ENCODE assay signal across 1 cellular context in the genomic region with DNA sequence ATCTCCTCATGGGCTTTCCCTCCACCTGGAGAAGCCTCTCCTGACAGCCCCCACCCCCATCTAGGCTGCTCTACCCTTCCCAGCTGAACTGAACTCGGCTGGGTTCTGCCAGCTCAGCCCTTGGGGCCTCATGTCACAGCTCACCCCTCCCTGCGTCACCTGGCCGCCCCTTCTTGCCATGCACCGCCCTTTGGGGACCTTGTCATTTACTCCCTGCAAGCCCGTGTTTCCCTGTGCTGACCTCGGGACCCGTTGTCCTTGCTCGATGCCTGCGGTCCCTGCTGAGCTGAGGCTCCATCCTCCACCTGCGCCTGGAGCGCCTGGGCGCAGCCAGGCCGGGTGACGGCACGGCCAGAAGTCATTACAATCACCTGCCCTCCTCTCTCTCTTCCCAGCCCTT.
TF ChIP-seq lines count a peak whose summit lies in the region.

No MANE protein-coding gene starts in this region.

TF ChIP-seq in H1, 55 proteins besides CTCF, POLR2A, EP300 and RAD21:
- TF ChIP-seq TAF1 (IDR thresholded peaks at IDR 0.05; ENCODE audit: low read depth, low read length) = no peak
- TF ChIP-seq, protein P1, sequence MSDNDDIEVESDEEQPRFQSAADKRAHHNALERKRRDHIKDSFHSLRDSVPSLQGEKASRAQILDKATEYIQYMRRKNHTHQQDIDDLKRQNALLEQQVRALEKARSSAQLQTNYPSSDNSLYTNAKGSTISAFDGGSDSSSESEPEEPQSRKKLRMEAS (IDR thresholded peaks at IDR 0.05) = no peak
